ENCODE assay signal across 8 cellular contexts in genomic region chr2:96205238-96205637, GRCh38. TPM values are rescaled to one million over a fixed set of nuclear protein-coding genes. Genes with fewer than 3 reads are reported as not detected.
DNase-seq lines count a peak whose midpoint lies in the region; ATAC-seq lines count a peak whose summit lies in the region.

No MANE protein-coding gene starts in this region.

- POLR2A ChIA-PET in naive thymus-derived CD8-positive, alpha-beta T cell (lab: Charles Lee), result interaction anchor here (1.1 to 1.4 kb wide), 2 partner anchors 51 kb away, joined by 3 to 5 read pairs; no protein-coding TSS in a partner anchor

- H3K27me3 ChIP-seq in MG63, result no peaks in the 10 kb centered on the region

- peaks cover 33 to 83% (median 79%) of the 10 kb centered on the region in 4 donors for H3K4me1 Mint-ChIP-seq in naive thymus-derived CD8-positive, alpha-beta T cell

- H3K9me3 ChIP-seq in MG63, result no peaks in the 10 kb centered on the region

- peak overlapping the region in 7 of 10 donors; percentile 9 to 90 (median 46) for H3K27ac Mint-ChIP-seq in naive thymus-derived CD8-positive, alpha-beta T cell

- peaks cover 13% of the 10 kb centered on the region for H3K36me3 ChIP-seq in MG63

- H3K9me3 Mint-ChIP-seq in naive thymus-derived CD8-positive, alpha-beta T cell, result no peaks in the 10 kb centered on the region

- peak in 8 of 14 donors; percentile 17 to 58 (median 26) for DNase-seq in C1 segment of cervical spinal cord (lab: John Stamatoyannopoulos, UW)
- DNase-seq in MG63, result no peak
- peak; percentile 25 for DNase-seq in cerebellar cortex (ENCODE audit: low spot score)
- DNase-seq in naive thymus-derived CD8-positive, alpha-beta T cell, result no peak
- no peak for DNase-seq in NCI-H774 (lab: John Stamatoyannopoulos, UW)
- DNase-seq in OCI-M2 (lab: John Stamatoyannopoulos, UW; ENCODE audit: unreplicated experiment), result no peak

- no peak for ATAC-seq in naive thymus-derived CD8-positive, alpha-beta T cell
- no peak for ATAC-seq in HG02678 (IDR thresholded peaks at IDR 0.05; ENCODE audit: unreplicated experiment)
- ATAC-seq in HG03095 (IDR thresholded peaks at IDR 0.05; ENCODE audit: unreplicated experiment), result no peak

- H3K27me3 Mint-ChIP-seq in naive thymus-derived CD8-positive, alpha-beta T cell, result no peaks in the 10 kb centered on the region

- peaks cover 0 to 20% (median 2%) of the 10 kb centered on the region in 3 donors for H3K36me3 Mint-ChIP-seq in naive thymus-derived CD8-positive, alpha-beta T cell

- peak overlapping the region; percentile 5; the same call in 1 of the 2 replicates for H3K4me3 ChIP-seq in MG63

- H3K4me3 Mint-ChIP-seq in naive thymus-derived CD8-positive, alpha-beta T cell, result peak overlapping the region; percentile 40 to 87 (median 73)

RNA-seq across cellular contexts. Expression of gene STARD7, which starts 3.4 kb away (rescaled TPM):
- 100 and 113 TPM in 2 replicates for total RNA-seq in MG63 (2014; rRNA removed; shearing (Covaris generic); ENCODE audit: low replicate concordance)
- total RNA-seq in naive thymus-derived CD8-positive, alpha-beta T cell, result 10 to 100 TPM; 87.5 to 99.3 TPM
- polyA plus RNA-seq in naive thymus-derived CD8-positive, alpha-beta T cell, result 100 to 1,000 TPM; 114 to 143 (median 137) TPM

RNA-seq across cellular contexts. Expression of gene DUSP2, which starts 60.0 kb away (rescaled TPM):
- 4.9 and 8.7 TPM in 2 replicates for total RNA-seq in MG63 (2014; rRNA removed; shearing (Covaris generic); ENCODE audit: low replicate concordance)
- total RNA-seq in naive thymus-derived CD8-positive, alpha-beta T cell, result 10 to 100 TPM; 31.5 to 36.5 TPM
- polyA plus RNA-seq in naive thymus-derived CD8-positive, alpha-beta T cell, result 100 to 1,000 TPM in 1 of 3 donors, 10 to 100 TPM in 2; 24.3 to 459 (median 60.7) TPM

Comparison
In these comparisons a context has a peak if more than half of its experiments do, and no peak if none do; other contexts are left out.
1. DNase-seq: peak in C1 segment of cervical spinal cord (8 of 14) and cerebellar cortex (single experiment); none in MG63 (single experiment), naive thymus-derived CD8-positive, alpha-beta T cell (0 of 10), NCI-H774 (single experiment) and OCI-M2 (single experiment).